In genomic region chr19:952680-953500, GRCh38 we compare ENCODE assay signal across 1 cellular context.
A peak's percentile ranks its signal among the peaks of the same experiment; 100 is the strongest.
TF ChIP-seq lines count a peak whose summit lies in the region.

No MANE protein-coding gene starts in this region.

TF ChIP-seq in HepG2, 621 proteins besides CTCF, POLR2A, EP300 and RAD21 (continued from another document and continues in another):
- TF ChIP-seq ZBTB40 (IDR thresholded peaks at IDR 0.05) (no peak), ZBTB40 (CRISPR knock-in tag; IDR thresholded peaks at IDR 0.05) (peak; percentile 64), SIN3A (IDR thresholded peaks at IDR 0.05; ENCODE audit: borderline replicate concordance, low read depth, low read length) (peak; percentile 45; the same call in 1 of the 2 replicates), ZNF331 (CRISPR knock-in tag; IDR thresholded peaks at IDR 0.05) (no peak; the same call in none of the 2 replicates), ZNF672 (CRISPR knock-in tag; IDR thresholded peaks at IDR 0.05) (no peak), AKAP8 (CRISPR knock-in tag; IDR thresholded peaks at IDR 0.05) (peak; percentile 58; the same call in 1 of the 2 replicates), REXO4 (CRISPR knock-in tag; IDR thresholded peaks at IDR 0.05; ENCODE audit: borderline replicate concordance) (0 out of 2 replicates have a peak, but pooled peaks have one; percentile 43), ZNF503 (CRISPR knock-in tag; IDR thresholded peaks at IDR 0.05) (peak; percentile 99), ESRRA (CRISPR knock-in tag; IDR thresholded peaks at IDR 0.05; ENCODE audit: low read depth) (peak; percentile 100), ZNF549 (CRISPR knock-in tag; IDR thresholded peaks at IDR 0.05) (no peak), ZNF235 (CRISPR knock-in tag; IDR thresholded peaks at IDR 0.05; ENCODE audit: borderline replicate concordance) (peak; percentile 65; the same call in 1 of the 2 replicates), CREB1 (IDR thresholded peaks at IDR 0.05) (no peak), CREB1 (CRISPR knock-in tag; IDR thresholded peaks at IDR 0.05) (peak; percentile 77; the same call in 1 of the 2 replicates), ZNF614 (CRISPR knock-in tag; IDR thresholded peaks at IDR 0.05; ENCODE audit: borderline replicate concordance) (peak; percentile 84), HDAC2 (CRISPR knock-in tag; IDR thresholded peaks at IDR 0.05) (peak; percentile 93), TP53 (CRISPR knock-in tag; conservative IDR thresholded peaks at IDR 0.05) (no peak; the same call in 1 of the 2 replicates), CHD4 (IDR thresholded peaks at IDR 0.05; ENCODE audit: borderline replicate concordance, low read length) (peak; percentile 87; the same call in 1 of the 2 replicates), KLF9 (CRISPR knock-in tag; IDR thresholded peaks at IDR 0.05; ENCODE audit: low read depth) (0 out of 2 replicates have a peak, but pooled peaks have one; percentile 17), HOXA9 (CRISPR knock-in tag; IDR thresholded peaks at IDR 0.05; ENCODE audit: borderline replicate concordance) (no peak), ZNF263 (CRISPR knock-in tag; IDR thresholded peaks at IDR 0.05) (0 out of 2 replicates have a peak, but pooled peaks have one; percentile 41), GZF1 (CRISPR knock-in tag; IDR thresholded peaks at IDR 0.05) (0 out of 2 replicates have a peak, but pooled peaks have one; percentile 61), SPEN (CRISPR knock-in tag; IDR thresholded peaks at IDR 0.05; ENCODE audit: low read depth) (peak; percentile 86), SMAD3 (CRISPR knock-in tag; IDR thresholded peaks at IDR 0.05) (peak; percentile 78), ZNF121 (CRISPR knock-in tag; IDR thresholded peaks at IDR 0.05) (no peak), GPN1 (CRISPR knock-in tag; IDR thresholded peaks at IDR 0.05; ENCODE audit: borderline replicate concordance) (no peak), AGO1 (IDR thresholded peaks at IDR 0.05; ENCODE audit: low read depth, low read length, poor library complexity, severe bottlenecking) (peak; percentile 49), ZNF703 (CRISPR knock-in tag; IDR thresholded peaks at IDR 0.05; ENCODE audit: borderline replicate concordance) (peak; percentile 59; the same call in 1 of the 2 replicates), THAP11 (CRISPR knock-in tag; IDR thresholded peaks at IDR 0.05) (peak; percentile 73), ZNF746 (CRISPR knock-in tag; IDR thresholded peaks at IDR 0.05) (peak; percentile 99), CCDC6 (CRISPR knock-in tag; IDR thresholded peaks at IDR 0.05) (no peak), ZNF33B (CRISPR knock-in tag; IDR thresholded peaks at IDR 0.05) (peak; percentile 41; the same call in 1 of the 2 replicates), ZNF160 (CRISPR knock-in tag; IDR thresholded peaks at IDR 0.05) (no peak; the same call in 1 of the 2 replicates), NCOR1 (IDR thresholded peaks at IDR 0.05; ENCODE audit: borderline replicate concordance, low read length) (peak; percentile 99), KAT7 (CRISPR knock-in tag; IDR thresholded peaks at IDR 0.05; ENCODE audit: borderline replicate concordance) (peak; percentile 71; the same call in 1 of the 2 replicates), ZKSCAN8 (CRISPR knock-in tag; IDR thresholded peaks at IDR 0.05; ENCODE audit: borderline replicate concordance) (peak; percentile 90; the same call in 1 of the 2 replicates), HHEX (CRISPR knock-in tag; IDR thresholded peaks at IDR 0.05) (no peak), FOSL1 (CRISPR knock-in tag; IDR thresholded peaks at IDR 0.05; ENCODE audit: borderline replicate concordance) (no peak), ZNF788 (CRISPR knock-in tag; IDR thresholded peaks at IDR 0.05; ENCODE audit: borderline replicate concordance) (peak; percentile 91)
- TF ChIP-seq, protein P1, sequence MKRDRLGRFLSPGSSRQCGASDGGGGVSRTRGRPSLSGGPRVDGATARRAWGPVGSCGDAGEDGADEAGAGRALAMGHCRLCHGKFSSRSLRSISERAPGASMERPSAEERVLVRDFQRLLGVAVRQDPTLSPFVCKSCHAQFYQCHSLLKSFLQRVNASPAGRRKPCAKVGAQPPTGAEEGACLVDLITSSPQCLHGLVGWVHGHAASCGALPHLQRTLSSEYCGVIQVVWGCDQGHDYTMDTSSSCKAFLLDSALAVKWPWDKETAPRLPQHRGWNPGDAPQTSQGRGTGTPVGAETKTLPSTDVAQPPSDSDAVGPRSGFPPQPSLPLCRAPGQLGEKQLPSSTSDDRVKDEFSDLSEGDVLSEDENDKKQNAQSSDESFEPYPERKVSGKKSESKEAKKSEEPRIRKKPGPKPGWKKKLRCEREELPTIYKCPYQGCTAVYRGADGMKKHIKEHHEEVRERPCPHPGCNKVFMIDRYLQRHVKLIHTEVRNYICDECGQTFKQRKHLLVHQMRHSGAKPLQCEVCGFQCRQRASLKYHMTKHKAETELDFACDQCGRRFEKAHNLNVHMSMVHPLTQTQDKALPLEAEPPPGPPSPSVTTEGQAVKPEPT (CRISPR knock-in tag; IDR thresholded peaks at IDR 0.05; ENCODE audit: low read depth), result no peak
- TF ChIP-seq, protein P2, sequence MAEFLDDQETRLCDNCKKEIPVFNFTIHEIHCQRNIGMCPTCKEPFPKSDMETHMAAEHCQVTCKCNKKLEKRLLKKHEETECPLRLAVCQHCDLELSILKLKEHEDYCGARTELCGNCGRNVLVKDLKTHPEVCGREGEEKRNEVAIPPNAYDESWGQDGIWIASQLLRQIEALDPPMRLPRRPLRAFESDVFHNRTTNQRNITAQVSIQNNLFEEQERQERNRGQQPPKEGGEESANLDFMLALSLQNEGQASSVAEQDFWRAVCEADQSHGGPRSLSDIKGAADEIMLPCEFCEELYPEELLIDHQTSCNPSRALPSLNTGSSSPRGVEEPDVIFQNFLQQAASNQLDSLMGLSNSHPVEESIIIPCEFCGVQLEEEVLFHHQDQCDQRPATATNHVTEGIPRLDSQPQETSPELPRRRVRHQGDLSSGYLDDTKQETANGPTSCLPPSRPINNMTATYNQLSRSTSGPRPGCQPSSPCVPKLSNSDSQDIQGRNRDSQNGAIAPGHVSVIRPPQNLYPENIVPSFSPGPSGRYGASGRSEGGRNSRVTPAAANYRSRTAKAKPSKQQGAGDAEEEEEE (CRISPR knock-in tag; IDR thresholded peaks at IDR 0.05; ENCODE audit: borderline replicate concordance), result no peak
- TF ChIP-seq, protein P3, sequence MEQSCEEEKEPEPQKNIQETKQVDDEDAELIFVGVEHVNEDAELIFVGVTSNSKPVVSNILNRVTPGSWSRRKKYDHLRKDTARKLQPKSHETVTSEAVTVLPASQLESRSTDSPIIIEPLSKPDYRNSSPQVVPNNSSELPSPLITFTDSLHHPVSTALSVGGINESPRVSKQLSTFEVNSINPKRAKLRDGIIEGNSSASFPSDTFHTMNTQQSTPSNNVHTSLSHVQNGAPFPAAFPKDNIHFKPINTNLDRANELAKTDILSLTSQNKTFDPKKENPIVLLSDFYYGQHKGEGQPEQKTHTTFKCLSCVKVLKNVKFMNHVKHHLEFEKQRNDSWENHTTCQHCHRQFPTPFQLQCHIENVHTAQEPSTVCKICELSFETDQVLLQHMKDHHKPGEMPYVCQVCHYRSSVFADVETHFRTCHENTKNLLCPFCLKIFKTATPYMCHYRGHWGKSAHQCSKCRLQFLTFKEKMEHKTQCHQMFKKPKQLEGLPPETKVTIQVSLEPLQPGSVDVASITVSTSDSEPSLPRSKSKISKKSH (CRISPR knock-in tag; IDR thresholded peaks at IDR 0.05; ENCODE audit: borderline replicate concordance), result peak; percentile 69
- TF ChIP-seq, protein P4, sequence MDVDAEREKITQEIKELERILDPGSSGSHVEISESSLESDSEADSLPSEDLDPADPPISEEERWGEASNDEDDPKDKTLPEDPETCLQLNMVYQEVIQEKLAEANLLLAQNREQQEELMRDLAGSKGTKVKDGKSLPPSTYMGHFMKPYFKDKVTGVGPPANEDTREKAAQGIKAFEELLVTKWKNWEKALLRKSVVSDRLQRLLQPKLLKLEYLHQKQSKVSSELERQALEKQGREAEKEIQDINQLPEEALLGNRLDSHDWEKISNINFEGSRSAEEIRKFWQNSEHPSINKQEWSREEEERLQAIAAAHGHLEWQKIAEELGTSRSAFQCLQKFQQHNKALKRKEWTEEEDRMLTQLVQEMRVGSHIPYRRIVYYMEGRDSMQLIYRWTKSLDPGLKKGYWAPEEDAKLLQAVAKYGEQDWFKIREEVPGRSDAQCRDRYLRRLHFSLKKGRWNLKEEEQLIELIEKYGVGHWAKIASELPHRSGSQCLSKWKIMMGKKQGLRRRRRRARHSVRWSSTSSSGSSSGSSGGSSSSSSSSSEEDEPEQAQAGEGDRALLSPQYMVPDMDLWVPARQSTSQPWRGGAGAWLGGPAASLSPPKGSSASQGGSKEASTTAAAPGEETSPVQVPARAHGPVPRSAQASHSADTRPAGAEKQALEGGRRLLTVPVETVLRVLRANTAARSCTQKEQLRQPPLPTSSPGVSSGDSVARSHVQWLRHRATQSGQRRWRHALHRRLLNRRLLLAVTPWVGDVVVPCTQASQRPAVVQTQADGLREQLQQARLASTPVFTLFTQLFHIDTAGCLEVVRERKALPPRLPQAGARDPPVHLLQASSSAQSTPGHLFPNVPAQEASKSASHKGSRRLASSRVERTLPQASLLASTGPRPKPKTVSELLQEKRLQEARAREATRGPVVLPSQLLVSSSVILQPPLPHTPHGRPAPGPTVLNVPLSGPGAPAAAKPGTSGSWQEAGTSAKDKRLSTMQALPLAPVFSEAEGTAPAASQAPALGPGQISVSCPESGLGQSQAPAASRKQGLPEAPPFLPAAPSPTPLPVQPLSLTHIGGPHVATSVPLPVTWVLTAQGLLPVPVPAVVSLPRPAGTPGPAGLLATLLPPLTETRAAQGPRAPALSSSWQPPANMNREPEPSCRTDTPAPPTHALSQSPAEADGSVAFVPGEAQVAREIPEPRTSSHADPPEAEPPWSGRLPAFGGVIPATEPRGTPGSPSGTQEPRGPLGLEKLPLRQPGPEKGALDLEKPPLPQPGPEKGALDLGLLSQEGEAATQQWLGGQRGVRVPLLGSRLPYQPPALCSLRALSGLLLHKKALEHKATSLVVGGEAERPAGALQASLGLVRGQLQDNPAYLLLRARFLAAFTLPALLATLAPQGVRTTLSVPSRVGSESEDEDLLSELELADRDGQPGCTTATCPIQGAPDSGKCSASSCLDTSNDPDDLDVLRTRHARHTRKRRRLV (CRISPR knock-in tag; IDR thresholded peaks at IDR 0.05), result peak; percentile 91
